9 cellular contexts compared by ENCODE assay signal in genomic region chr7:116802784-116803183, GRCh38. TPM values are rescaled to one million over a fixed set of nuclear protein-coding genes. Genes with fewer than 3 reads are reported as not detected.
DNase-seq lines count a peak whose midpoint lies in the region; ATAC-seq and TF ChIP-seq lines count a peak whose summit lies in the region.
"Had no signal": no experiment of that assay in that cellular context is flagged by ENCODE, and none has a peak within 500 bp of the region (broad histone marks: within the 10 kb centered on the region; RNA-seq: fewer than 3 reads in every experiment).

No MANE protein-coding gene starts in this region.

- intact Hi-C loops in activated CD8-positive, alpha-beta T cell treated with anti-CD3 and anti-CD28 coated beads for 36 hours (cut with micrococcal nuclease): loop anchor here (10.0 kb wide), 1 partner anchor 538 kb away; no protein-coding TSS in a partner anchor

- POLR2A ChIA-PET in activated CD8-positive, alpha-beta T cell treated with anti-CD3 and anti-CD28 coated beads for 36 hours (lab: Charles Lee): no interaction called here

- H3K36me3 Mint-ChIP-seq in activated CD8-positive, alpha-beta T cell treated with anti-CD3 and anti-CD28 coated beads for 36 hours (ENCODE audit: low read depth): no peaks in the 10 kb centered on the region

- DNase-seq in G401 (ENCODE audit: low spot score) (peak; percentile 10), HAP-1 (ENCODE audit: low spot score in 2 of 2) (peak; percentile 71 to 83), NCI-H1105 (lab: John Stamatoyannopoulos, UW) (peak; percentile 50), glomerular visceral epithelial cell (ENCODE audit: extremely low spot score) (peak; percentile 50)
- peak; percentile 60 for DNase-seq in activated CD8-positive, alpha-beta T cell treated with anti-CD3 and anti-CD28 coated beads for 36 hours

- H3K27me3 Mint-ChIP-seq in activated CD8-positive, alpha-beta T cell treated with anti-CD3 and anti-CD28 coated beads for 36 hours: peaks cover 19% of the 10 kb centered on the region

- H3K4me3 Mint-ChIP-seq in activated CD8-positive, alpha-beta T cell treated with anti-CD3 and anti-CD28 coated beads for 36 hours: no peak overlapping the region
- H3K4me3 Mint-ChIP-seq: IgD-negative memory B cell had no signal

- ATAC-seq in activated CD8-positive, alpha-beta T cell treated with anti-CD3 and anti-CD28 coated beads for 36 hours: peak; percentile 84
- ATAC-seq in HG03571 (IDR thresholded peaks at IDR 0.05; ENCODE audit: unreplicated experiment): no peak

- peak overlapping the region; percentile 53 for H3K4me2 ChIP-seq in skeletal muscle satellite cell (ENCODE audit: low read length)

- H3K27me3 ChIP-seq in ACC112 (ENCODE audit: insufficient read depth, low read length) (no peaks in the 10 kb centered on the region), HAP-1 (ENCODE audit: low read depth) (no peaks in the 10 kb centered on the region), skeletal muscle satellite cell (ENCODE audit: control insufficient read depth, insufficient read depth, low read length) (no peaks in the 10 kb centered on the region)

- H3K4me3 ChIP-seq in ACC112 (ENCODE audit: low read depth, low read length) (no peak overlapping the region), HAP-1 (no peak overlapping the region), skeletal muscle satellite cell (ENCODE audit: low read length) (peak overlapping the region; percentile 2)

- H3K27ac ChIP-seq in ACC112 (ENCODE audit: low read depth, low read length): peak overlapping the region; percentile 15; the same call in 1 of the 2 replicates

- CTCF ChIA-PET in activated CD8-positive, alpha-beta T cell treated with anti-CD3 and anti-CD28 coated beads for 36 hours (lab: Charles Lee): interaction anchor here (1.6 kb wide), 1 partner anchor 11 kb away, joined by 4 read pairs; no protein-coding TSS in a partner anchor

- peak; percentile 47 for TF ChIP-seq CTCF in activated CD8-positive, alpha-beta T cell treated with anti-CD3 and anti-CD28 coated beads for 36 hours (IDR thresholded peaks at IDR 0.05)

- H3K4me1 ChIP-seq in ACC112 (ENCODE audit: control insufficient read depth, insufficient read depth, low read length, unreplicated experiment): peaks cover 37% of the 10 kb centered on the region
- H3K4me1 ChIP-seq in HAP-1: peaks cover 21% of the 10 kb centered on the region
- peaks cover 56% of the 10 kb centered on the region for H3K4me1 ChIP-seq in skeletal muscle satellite cell (ENCODE audit: control insufficient read depth, insufficient read depth, low read length)

- peaks cover 7% of the 10 kb centered on the region for H3K4me1 Mint-ChIP-seq in activated CD8-positive, alpha-beta T cell treated with anti-CD3 and anti-CD28 coated beads for 36 hours (ENCODE audit: low read depth)

- H3K27ac Mint-ChIP-seq in activated CD8-positive, alpha-beta T cell treated with anti-CD3 and anti-CD28 coated beads for 36 hours: no peak overlapping the region

- H3K36me3 ChIP-seq in ACC112 (ENCODE audit: insufficient read depth, low read length): no peaks in the 10 kb centered on the region
- no peaks in the 10 kb centered on the region for H3K36me3 ChIP-seq in HAP-1 (replicated peaks)
- peaks cover 9% of the 10 kb centered on the region for H3K36me3 ChIP-seq in skeletal muscle satellite cell (ENCODE audit: insufficient read depth, low read length)

- peak overlapping the region; percentile 58 for H3K9ac ChIP-seq in skeletal muscle satellite cell (ENCODE audit: low read depth, low read length)

- no peaks in the 10 kb centered on the region for H3K79me2 ChIP-seq in ACC112 (ENCODE audit: control insufficient read depth, insufficient read depth, low read length, unreplicated experiment)

- H3K9me3 ChIP-seq in HAP-1 (no peaks in the 10 kb centered on the region), skeletal muscle satellite cell (replicated peaks; ENCODE audit: low read length) (no peaks in the 10 kb centered on the region)

- H2AFZ ChIP-seq in ACC112 (ENCODE audit: low read length, unreplicated experiment): peak overlapping the region; percentile 17

- no peaks in the 10 kb centered on the region for H3K9me3 Mint-ChIP-seq in activated CD8-positive, alpha-beta T cell treated with anti-CD3 and anti-CD28 coated beads for 36 hours
- H3K9me3 Mint-ChIP-seq: IgD-negative memory B cell had no signal

- in situ Hi-C loops in G401 (cut with HindIII; ENCODE audit: low sequenced_read_pairs) (no loop called here), HAP-1 (cut with MboI; ENCODE audit: low sequenced_read_pairs) (loop anchor here (25.0 kb wide), 2 partner anchors 140 to 640 kb away; partner anchors contain the start of gene MET)

RNA-seq across cellular contexts. Expression of gene CAPZA2, which starts 59.6 kb away (rescaled TPM):
- total RNA-seq in G401 (2014; rRNA removed; shearing (Covaris generic)): 143 and 193 TPM in 2 replicates
- 100 to 1,000 TPM; 122 to 133 TPM for total RNA-seq in activated CD8-positive, alpha-beta T cell treated with anti-CD3 and anti-CD28 coated beads for 36 hours
- total RNA-seq in skeletal muscle satellite cell (2012; rRNA removed): 112 and 145 TPM in 2 replicates

Comparison
In these comparisons a context has a peak if more than half of its experiments do, and no peak if none do; other contexts are left out.
1. DNase-seq: peak in every context shown above with its lines; median percentile 77 in HAP-1; 60 in activated CD8-positive, alpha-beta T cell treated with anti-CD3 and anti-CD28 coated beads for 36 hours; 50 in NCI-H1105; 50 in glomerular visceral epithelial cell; 10 in G401.